20 cellular contexts compared by ENCODE assay signal in genomic region chr7:16747095-16747494, GRCh38. TPM values are rescaled to one million over a fixed set of nuclear protein-coding genes. Genes with fewer than 3 reads are reported as not detected.
"Had no signal": no experiment of that assay in that cellular context is flagged by ENCODE, and none has a peak within 500 bp of the region (broad histone marks: within the 10 kb centered on the region; RNA-seq: fewer than 3 reads in every experiment).

No MANE protein-coding gene starts in this region.

- ATAC-seq: activated T-cell treated with anti-CD3 and anti-CD28 coated beads, Interleukin-2, amount 50 U/mL, for 4 hours; foreskin keratinocyte; stimulated activated naive CD8-positive, alpha-beta T cell treated with anti-CD3 and anti-CD28 coated beads, Interleukin-15, Interleukin-2, amounts not matched to agents 100 U/mL and 50 U/mL, for 24 hours had no signal

- H3K4me3 Mint-ChIP-seq: activated naive CD8-positive, alpha-beta T cell treated with anti-CD3 and anti-CD28 coated beads for 36 hours; activated T-cell treated with anti-CD3 and anti-CD28 coated beads, Interleukin-2, amount 50 U/mL, for 4 hours had no signal

- H3K9me3 ChIP-seq: suprapubic skin had no signal

- H3K27me3 ChIP-seq: brain microvascular endothelial cell, foreskin keratinocyte, suprapubic skin had no signal

- DNase-seq: activated CD4-positive, alpha-beta T cell treated with anti-CD3 and anti-CD28 coated beads for 1 hour; activated CD4-positive, alpha-beta T cell treated with anti-CD3 and anti-CD28 coated beads, Interleukin-2, amount 50 U/mL, for 48 hours; activated gamma-delta T cell; activated naive CD8-positive, alpha-beta T cell treated with anti-CD3 and anti-CD28 coated beads for 36 hours; activated T-cell treated with anti-CD3 and anti-CD28 coated beads, Interleukin-2, amount 50 U/mL, for 4 hours; brain microvascular endothelial cell; cerebellar nuclear complex; dermis blood vessel endothelial cell; erythroblast; foreskin keratinocyte; head of caudate nucleus; islet precursor cell; mesendoderm; stimulated activated CD4-positive, alpha-beta T cell treated with anti-CD3 and anti-CD28 coated beads, Interleukin-4, amount 100 ng/mL, for 1 hour; stimulated activated CD8-positive, alpha-beta memory T cell treated with anti-CD3 and anti-CD28 coated beads, Interleukin-4, amount 100 ng/mL, for 48 hours; stimulated activated naive CD8-positive, alpha-beta T cell treated with anti-CD3 and anti-CD28 coated beads, Interleukin-15, Interleukin-2, amounts not matched to agents 100 U/mL and 50 U/mL, for 24 hours had no signal

- H3K27ac ChIP-seq: brain microvascular endothelial cell, foreskin keratinocyte, suprapubic skin had no signal

- H3K4me1 Mint-ChIP-seq: activated naive CD8-positive, alpha-beta T cell treated with anti-CD3 and anti-CD28 coated beads for 36 hours had no signal

- H3K36me3 Mint-ChIP-seq: activated naive CD8-positive, alpha-beta T cell treated with anti-CD3 and anti-CD28 coated beads for 36 hours had no signal

- H3K27ac Mint-ChIP-seq: activated naive CD8-positive, alpha-beta T cell treated with anti-CD3 and anti-CD28 coated beads for 36 hours had no signal

- H3K4me3 ChIP-seq: suprapubic skin had no signal

- H3K9me3 Mint-ChIP-seq: activated naive CD8-positive, alpha-beta T cell treated with anti-CD3 and anti-CD28 coated beads for 36 hours; activated T-cell treated with anti-CD3 and anti-CD28 coated beads, Interleukin-2, amount 50 U/mL, for 4 hours had no signal

- H3K36me3 ChIP-seq: brain microvascular endothelial cell, suprapubic skin had no signal

RNA-seq across cellular contexts. Expression of gene AGR2, which starts 57.7 kb away (rescaled TPM):
- total RNA-seq: activated naive CD8-positive, alpha-beta T cell treated with anti-CD3 and anti-CD28 coated beads for 36 hours; osteoblast; pulmonary artery endothelial cell had no signal
- polyA plus RNA-seq: neural cell had no signal
